Comparison of ENCODE assay signal across 8 cellular contexts in the genomic region with DNA sequence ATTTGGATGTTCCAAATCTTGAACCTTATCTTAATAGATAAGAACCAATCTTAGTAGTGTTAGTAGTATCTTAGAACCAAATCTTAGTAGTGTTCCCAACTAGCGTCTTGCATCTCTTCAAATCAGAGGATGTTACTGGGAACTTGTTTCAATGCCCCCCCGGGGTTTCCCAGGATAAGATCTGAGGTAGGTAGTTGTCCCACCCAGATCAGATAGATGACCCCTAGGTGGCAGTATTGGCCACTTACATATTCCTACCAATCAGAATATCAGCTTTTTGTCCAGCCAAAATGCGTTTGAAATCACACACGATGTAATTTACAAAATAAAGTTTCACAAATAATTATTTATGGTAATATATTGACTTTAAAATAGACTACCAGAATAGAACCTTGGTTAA.
DNase-seq lines count a peak whose midpoint lies in the region; ATAC-seq and TF ChIP-seq lines count a peak whose summit lies in the region.

No MANE protein-coding gene starts in this region.

- no peaks in the 10 kb centered on the region for H3K4me1 ChIP-seq in psoas muscle

- no peaks in the 10 kb centered on the region for H3K9me3 ChIP-seq in psoas muscle

- H3K4me3 ChIP-seq in psoas muscle = no peak overlapping the region

- peak; percentile 33 for TF ChIP-seq CTCF in psoas muscle (IDR thresholded peaks at IDR 0.05)

- WGBS in psoas muscle, 3 donors = 51 to 63% (median 56%) methylated on average over 4 of the region's 4 CpGs

- H3K27me3 Mint-ChIP-seq in activated naive CD4-positive, alpha-beta T cell treated with anti-CD3 and anti-CD28 coated beads, Interleukin-2, amount 10 ng/mL, durations not matched to agents 7 days and 5 days = no peaks in the 10 kb centered on the region
- peaks cover 6% of the 10 kb centered on the region for H3K27me3 Mint-ChIP-seq in activated CD4-positive, alpha-beta memory T cell treated with anti-CD3 and anti-CD28 coated beads, Interleukin-2, amount 10 ng/mL, durations not matched to agents 7 days and 5 days

- H3K36me3 Mint-ChIP-seq in activated naive CD4-positive, alpha-beta T cell treated with anti-CD3 and anti-CD28 coated beads, Interleukin-2, amount 10 ng/mL, durations not matched to agents 7 days and 5 days = no peaks in the 10 kb centered on the region
- H3K36me3 Mint-ChIP-seq in activated naive CD4-positive, alpha-beta T cell treated with anti-CD3 and anti-CD28 coated beads, Interleukin-2, amount 50 U/mL, for 72 hours = no peaks in the 10 kb centered on the region
- H3K36me3 Mint-ChIP-seq in activated CD4-positive, alpha-beta memory T cell treated with anti-CD3 and anti-CD28 coated beads, Interleukin-2, amount 10 ng/mL, durations not matched to agents 7 days and 5 days (ENCODE audit: low read depth) = no peaks in the 10 kb centered on the region

- H3K4me1 Mint-ChIP-seq in activated naive CD4-positive, alpha-beta T cell treated with anti-CD3 and anti-CD28 coated beads, Interleukin-2, amount 10 ng/mL, durations not matched to agents 7 days and 5 days = no peaks in the 10 kb centered on the region
- no peaks in the 10 kb centered on the region for H3K4me1 Mint-ChIP-seq in activated CD4-positive, alpha-beta memory T cell treated with anti-CD3 and anti-CD28 coated beads, Interleukin-2, amount 10 ng/mL, durations not matched to agents 7 days and 5 days

- H3K36me3 ChIP-seq in psoas muscle (ENCODE audit: insufficient read depth in 1 of 2, low read depth in 1 of 2) = no peaks in the 10 kb centered on the region

- H3K27ac ChIP-seq in psoas muscle = no peak overlapping the region

- H3K27me3 ChIP-seq in psoas muscle (ENCODE audit: insufficient read depth in 3 of 3, low read length in 2 of 3) = no peaks in the 10 kb centered on the region

- intact Hi-C loops in psoas muscle (cut with DNase I) = loop anchor here in 1 of 2 donors (10.0 kb wide), 1 partner anchor 205 kb away; no protein-coding TSS in a partner anchor

- DNase-seq in activated naive CD4-positive, alpha-beta T cell treated with anti-CD3 and anti-CD28 coated beads, Interleukin-2, amount 10 ng/mL, durations not matched to agents 7 days and 5 days = peak; percentile 26
- DNase-seq in activated naive CD4-positive, alpha-beta T cell treated with anti-CD3 and anti-CD28 coated beads, Interleukin-2, amount 50 U/mL, for 72 hours (ENCODE audit: low spot score in 2 of 2) = no peak
- peak; percentile 22 for DNase-seq in activated CD4-positive, alpha-beta memory T cell treated with anti-CD3 and anti-CD28 coated beads, Interleukin-2, amount 10 ng/mL, durations not matched to agents 7 days and 5 days
- no peak for DNase-seq in psoas muscle
- no peak for DNase-seq in islet precursor cell
- DNase-seq in NK-92 (lab: John Stamatoyannopoulos, UW; ENCODE audit: unreplicated experiment) = no peak

- CTCF ChIA-PET in activated naive CD4-positive, alpha-beta T cell treated with anti-CD3 and anti-CD28 coated beads, Interleukin-2, amount 10 ng/mL, durations not matched to agents 7 days and 5 days (lab: Charles Lee) = interaction anchor here (0.6 to 3.6 kb wide), 3 partner anchors 208 to 218 kb away, joined by 3 to 50 read pairs (median 3); no protein-coding TSS in a partner anchor
- CTCF ChIA-PET in activated CD4-positive, alpha-beta memory T cell treated with anti-CD3 and anti-CD28 coated beads, Interleukin-2, amount 10 ng/mL, durations not matched to agents 7 days and 5 days (lab: Charles Lee) = interaction anchor here (0.7 to 4.3 kb wide), 3 partner anchors 209 to 361 kb away, joined by 3 to 33 read pairs (median 4); no protein-coding TSS in a partner anchor

- ATAC-seq in activated naive CD4-positive, alpha-beta T cell treated with anti-CD3 and anti-CD28 coated beads, Interleukin-2, amount 50 U/mL, for 72 hours = no peak
- ATAC-seq in HG03469 (IDR thresholded peaks at IDR 0.05; ENCODE audit: unreplicated experiment) = peak; percentile 76
- no peak for ATAC-seq in psoas muscle
- no peak for ATAC-seq in GM21576 (IDR thresholded peaks at IDR 0.05; ENCODE audit: unreplicated experiment)

- POLR2A ChIA-PET in activated CD4-positive, alpha-beta memory T cell treated with anti-CD3 and anti-CD28 coated beads, Interleukin-2, amount 10 ng/mL, durations not matched to agents 7 days and 5 days (lab: Charles Lee) = no interaction called here

- no peaks in the 10 kb centered on the region for H3K9me3 Mint-ChIP-seq in activated naive CD4-positive, alpha-beta T cell treated with anti-CD3 and anti-CD28 coated beads, Interleukin-2, amount 10 ng/mL, durations not matched to agents 7 days and 5 days
- H3K9me3 Mint-ChIP-seq in activated naive CD4-positive, alpha-beta T cell treated with anti-CD3 and anti-CD28 coated beads, Interleukin-2, amount 50 U/mL, for 72 hours = peaks cover 4 to 10% of the 10 kb centered on the region in 2 donors
- H3K9me3 Mint-ChIP-seq in activated CD4-positive, alpha-beta memory T cell treated with anti-CD3 and anti-CD28 coated beads, Interleukin-2, amount 10 ng/mL, durations not matched to agents 7 days and 5 days = no peaks in the 10 kb centered on the region

- H3K4me3 Mint-ChIP-seq in activated naive CD4-positive, alpha-beta T cell treated with anti-CD3 and anti-CD28 coated beads, Interleukin-2, amount 10 ng/mL, durations not matched to agents 7 days and 5 days = no peak overlapping the region
- H3K4me3 Mint-ChIP-seq in activated CD4-positive, alpha-beta memory T cell treated with anti-CD3 and anti-CD28 coated beads, Interleukin-2, amount 10 ng/mL, durations not matched to agents 7 days and 5 days = no peak overlapping the region

- no peak overlapping the region for H3K27ac Mint-ChIP-seq in activated naive CD4-positive, alpha-beta T cell treated with anti-CD3 and anti-CD28 coated beads, Interleukin-2, amount 10 ng/mL, durations not matched to agents 7 days and 5 days
- no peak overlapping the region for H3K27ac Mint-ChIP-seq in activated naive CD4-positive, alpha-beta T cell treated with anti-CD3 and anti-CD28 coated beads, Interleukin-2, amount 50 U/mL, for 72 hours
- H3K27ac Mint-ChIP-seq in activated CD4-positive, alpha-beta memory T cell treated with anti-CD3 and anti-CD28 coated beads, Interleukin-2, amount 10 ng/mL, durations not matched to agents 7 days and 5 days = no peak overlapping the region

Comparison
In these comparisons a context has a peak if more than half of its experiments do, and no peak if none do; other contexts are left out.
1. DNase-seq: peak in activated naive CD4-positive, alpha-beta T cell treated with anti-CD3 and anti-CD28 coated beads, Interleukin-2, amount 10 ng/mL, durations not matched to agents 7 days and 5 days (single experiment) and activated CD4-positive, alpha-beta memory T cell treated with anti-CD3 and anti-CD28 coated beads, Interleukin-2, amount 10 ng/mL, durations not matched to agents 7 days and 5 days (single experiment); none in activated naive CD4-positive, alpha-beta T cell treated with anti-CD3 and anti-CD28 coated beads, Interleukin-2, amount 50 U/mL, for 72 hours (0 of 2), psoas muscle (0 of 2), islet precursor cell (single experiment) and NK-92 (single experiment).